26 cellular contexts compared by ENCODE assay signal in the genomic region with DNA sequence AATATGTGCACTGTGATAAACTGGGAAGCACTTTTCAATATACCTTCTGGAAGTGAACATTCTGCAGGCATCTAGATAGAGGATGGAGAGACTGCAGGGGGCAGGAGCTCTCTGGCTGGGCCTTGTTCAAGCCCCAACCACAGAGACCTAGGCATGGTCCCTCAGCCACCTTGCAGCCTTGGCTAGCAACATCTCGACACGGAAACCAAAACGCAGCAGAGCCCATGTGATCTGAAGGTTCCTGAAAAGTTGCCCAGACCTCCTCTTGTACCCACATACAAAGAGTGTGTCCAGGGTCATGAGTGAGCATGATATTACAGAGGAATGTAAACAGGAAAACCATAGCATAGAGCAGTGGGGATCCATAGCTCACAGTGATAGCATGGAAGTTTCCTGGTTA. TPM values are rescaled to one million over a fixed set of nuclear protein-coding genes. Genes with fewer than 3 reads are reported as not detected.
DNase-seq lines count a peak whose midpoint lies in the region; ATAC-seq, FAIRE-seq and TF ChIP-seq lines count a peak whose summit lies in the region.
"Had no signal": no experiment of that assay in that cellular context is flagged by ENCODE, and none has a peak within 500 bp of the region (broad histone marks: within the 10 kb centered on the region; RNA-seq: fewer than 3 reads in every experiment).

No MANE protein-coding gene starts in this region.

- POLR2A ChIA-PET in activated CD4-positive, alpha-beta T cell treated with anti-CD3 and anti-CD28 coated beads for 36 hours (lab: Charles Lee), result no interaction called here
- POLR2A ChIA-PET in K562 (lab: Yijun Ruan, JAX), result interaction anchor here (0.6 kb wide), 1 partner anchor 18 kb away, joined by 3 read pairs; no protein-coding TSS in a partner anchor

- H2AFZ ChIP-seq in K562 (ENCODE audit: low read depth, low read length), result no peak overlapping the region
- H2AFZ ChIP-seq: PC-9 had no signal

- peaks cover 27% of the 10 kb centered on the region for H3K27me3 Mint-ChIP-seq in activated CD4-positive, alpha-beta T cell treated with anti-CD3 and anti-CD28 coated beads for 36 hours
- H3K27me3 Mint-ChIP-seq in immature natural killer cell (ENCODE audit: low read depth in 3 of 3), result peaks cover 5 to 34% (median 12%) of the 10 kb centered on the region in 3 donors

- H3K36me3 Mint-ChIP-seq in activated CD4-positive, alpha-beta T cell treated with anti-CD3 and anti-CD28 coated beads for 36 hours (ENCODE audit: low read depth), result no peaks in the 10 kb centered on the region
- H3K36me3 Mint-ChIP-seq in immature natural killer cell, result no peaks in the 10 kb centered on the region

- in situ Hi-C loops in K562 (cut with MboI), result no loop called here

- intact Hi-C loops in activated CD4-positive, alpha-beta T cell treated with anti-CD3 and anti-CD28 coated beads for 36 hours (cut with DNase I, micrococcal nuclease), result no loop called here
- intact Hi-C loops in left ventricle myocardium superior (cut with micrococcal nuclease), result no loop called here
- intact Hi-C loops in K562 (cut with micrococcal nuclease), result no loop called here

- peak; percentile 63 for ATAC-seq in activated CD4-positive, alpha-beta T cell treated with anti-CD3 and anti-CD28 coated beads for 36 hours
- ATAC-seq in left ventricle myocardium superior (no peak), K562 (peak; percentile 37; the same call in 1 of the 3 replicates)

- H4K20me1 ChIP-seq in K562 (replicated peaks; ENCODE audit: control insufficient read depth, insufficient read depth, low read length), result no peaks in the 10 kb centered on the region

- BruUV-seq in K562 (replicated peaks; lab: Mats Ljungman, UMichigan), result no TSS peak

- H3K4me2 ChIP-seq in K562 (ENCODE audit: insufficient read depth, low read length), result no peak overlapping the region
- H3K4me2 ChIP-seq: PC-9 had no signal

- no peaks in the 10 kb centered on the region for H3K79me2 ChIP-seq in K562 (ENCODE audit: control insufficient read depth, insufficient read depth, low read length)

- H3K9me3 ChIP-seq in right atrium auricular region (no peaks in the 10 kb centered on the region), K562 (replicated peaks; ENCODE audit: control insufficient read depth, insufficient read depth, low read depth, low read length) (no peaks in the 10 kb centered on the region)

- TF ChIP-seq EP300 in K562 (IDR thresholded peaks at IDR 0.05; ENCODE audit: low read length), result no peak

- no peak overlapping the region for H3K27ac Mint-ChIP-seq in activated CD4-positive, alpha-beta T cell treated with anti-CD3 and anti-CD28 coated beads for 36 hours
- no peak overlapping the region for H3K27ac Mint-ChIP-seq in immature natural killer cell
- H3K27ac Mint-ChIP-seq: CD8-positive, alpha-beta memory T cell; H9; HFFc6 had no signal

- FAIRE-seq in K562 (lab: Jason Lieb, UNC), result no peak

- H3K4me3 ChIP-seq in right atrium auricular region (no peak overlapping the region), K562 (no peak overlapping the region)
- H3K4me3 ChIP-seq: PC-9, SK-N-MC had no signal

- H3K4me1 ChIP-seq in right atrium auricular region (no peaks in the 10 kb centered on the region), K562 (replicated peaks in 1 of 2; ENCODE audit: control insufficient read depth in 2 of 2, insufficient read depth in 2 of 2, low read length in 2 of 2) (no peaks in the 10 kb centered on the region)

- no peak overlapping the region for H3K9ac ChIP-seq in K562 (ENCODE audit: insufficient read depth in 1 of 2, low read depth in 2 of 2, low read length in 2 of 2)

- no peak for TF ChIP-seq POLR2A in K562 (conservative IDR thresholded peaks at IDR 0.05)

- H3K4me1 Mint-ChIP-seq in activated CD4-positive, alpha-beta T cell treated with anti-CD3 and anti-CD28 coated beads for 36 hours, result peaks cover 12% of the 10 kb centered on the region
- no peaks in the 10 kb centered on the region for H3K4me1 Mint-ChIP-seq in immature natural killer cell
- H3K4me1 Mint-ChIP-seq: CD8-positive, alpha-beta memory T cell had no signal

- H3K4me3 Mint-ChIP-seq in activated CD4-positive, alpha-beta T cell treated with anti-CD3 and anti-CD28 coated beads for 36 hours, result no peak overlapping the region
- no peak overlapping the region for H3K4me3 Mint-ChIP-seq in immature natural killer cell
- H3K4me3 Mint-ChIP-seq: CD8-positive, alpha-beta memory T cell; H9; HFFc6 had no signal

- TF ChIP-seq CTCF in right atrium auricular region (IDR thresholded peaks at IDR 0.05), result no peak
- TF ChIP-seq CTCF in K562 (IDR thresholded peaks at IDR 0.05 in 2 of 3, conservative IDR thresholded peaks at IDR 0.05 in 1 of 3; ENCODE audit: insufficient read depth in 2 of 3, low read depth in 1 of 3, low read length in 3 of 3), result no peak

- H3K9me1 ChIP-seq in K562 (ENCODE audit: control insufficient read depth, insufficient read depth, low read length), result no peaks in the 10 kb centered on the region

- CTCF ChIA-PET in activated CD4-positive, alpha-beta T cell treated with anti-CD3 and anti-CD28 coated beads for 36 hours (lab: Charles Lee), result interaction anchor here (0.7 to 1.2 kb wide), 2 partner anchors 15 to 955 kb away, joined by 3 read pairs; no protein-coding TSS in a partner anchor
- CTCF ChIA-PET in K562 (lab: Yijun Ruan, JAX; ENCODE audit: low intra/inter-chr PET ratio), result no interaction called here

- no peaks in the 10 kb centered on the region for H3K27me3 ChIP-seq in right atrium auricular region
- H3K27me3 ChIP-seq in K562 (ENCODE audit: control insufficient read depth in 2 of 2, insufficient read depth in 2 of 2, low read length in 2 of 2), result peaks cover 25 to 28% of the 10 kb centered on the region in 2 experiments

- no peak for TF ChIP-seq RAD21 in K562 (CRISPR knock-in tag; conservative IDR thresholded peaks at IDR 0.05 in 1 of 2, IDR thresholded peaks at IDR 0.05 in 1 of 2)

- H3K36me3 ChIP-seq in right atrium auricular region, result no peaks in the 10 kb centered on the region
- no peaks in the 10 kb centered on the region for H3K36me3 ChIP-seq in K562 (ENCODE audit: control insufficient read depth, insufficient read depth, low read length)

- H3K27ac ChIP-seq in right atrium auricular region (no peak overlapping the region), K562 (ENCODE audit: extremely low read depth, low read depth, low read length) (no peak overlapping the region)
- H3K27ac ChIP-seq: 22Rv1, PC-9, SK-N-MC had no signal

- DNase-seq in activated CD4-positive, alpha-beta T cell treated with anti-CD3 and anti-CD28 coated beads for 36 hours, result no peak
- DNase-seq in activated CD4-positive, alpha-beta T cell treated with anti-CD3 and anti-CD28 coated beads for 1 hour, result no peak
- DNase-seq in right atrium auricular region (ENCODE audit: low spot score) (peak; percentile 26), left ventricle myocardium superior (no peak), K562 (ENCODE audit: extremely low read depth in 1 of 4, low spot score in 3 of 4) (no peak), immature natural killer cell (no peak), NCI-H1417 treated with DMSO at 0.1 percent for 48 hours (lab: John Stamatoyannopoulos, UW) (no peak), NCI-H2081 treated with DMSO at 0.1 percent for 48 hours (lab: John Stamatoyannopoulos, UW) (no peak)
- DNase-seq: ACHN; C1 segment of cervical spinal cord; CD8-positive, alpha-beta memory T cell; DMS53; H9; HFFc6; MM.1S; NCI-H1092; NCI-H146; NCI-H2029; NCI-H226; NCI-H510A treated with DMSO at 0.1 percent for 48 hours; NCI-H748 treated with DMSO at 0.1 percent for 48 hours; PC-9; RPMI8226; SHP77 treated with DMSO at 0.1 percent for 48 hours had no signal

- no peaks in the 10 kb centered on the region for H3K9me3 Mint-ChIP-seq in activated CD4-positive, alpha-beta T cell treated with anti-CD3 and anti-CD28 coated beads for 36 hours (ENCODE audit: low read depth)
- no peaks in the 10 kb centered on the region for H3K9me3 Mint-ChIP-seq in immature natural killer cell
- H3K9me3 Mint-ChIP-seq: HFFc6 had no signal

- 0% methylated on average over 3 of the region's 3 CpGs for WGBS in K562 (ENCODE audit: insufficient coverage, low coverage, missing lambda C conversion rate)

TF ChIP-seq in K562, 482 proteins besides CTCF, POLR2A, EP300 and RAD21 (continues in another document):
- TF ChIP-seq MIER1 (IDR thresholded peaks at IDR 0.05; ENCODE audit: low read depth) (no peak), NFIX (CRISPR knock-in tag; IDR thresholded peaks at IDR 0.05; ENCODE audit: low read depth) (no peak)
- TF ChIP-seq, protein P1, sequence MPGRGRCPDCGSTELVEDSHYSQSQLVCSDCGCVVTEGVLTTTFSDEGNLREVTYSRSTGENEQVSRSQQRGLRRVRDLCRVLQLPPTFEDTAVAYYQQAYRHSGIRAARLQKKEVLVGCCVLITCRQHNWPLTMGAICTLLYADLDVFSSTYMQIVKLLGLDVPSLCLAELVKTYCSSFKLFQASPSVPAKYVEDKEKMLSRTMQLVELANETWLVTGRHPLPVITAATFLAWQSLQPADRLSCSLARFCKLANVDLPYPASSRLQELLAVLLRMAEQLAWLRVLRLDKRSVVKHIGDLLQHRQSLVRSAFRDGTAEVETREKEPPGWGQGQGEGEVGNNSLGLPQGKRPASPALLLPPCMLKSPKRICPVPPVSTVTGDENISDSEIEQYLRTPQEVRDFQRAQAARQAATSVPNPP (IDR thresholded peaks at IDR 0.05; ENCODE audit: borderline replicate concordance, insufficient read depth, insufficient read length), result no peak

RNA-seq across cellular contexts. Expression of gene SAMD11, which starts 33.1 kb away (rescaled TPM):
- not detected for total RNA-seq in activated CD4-positive, alpha-beta T cell treated with anti-CD3 and anti-CD28 coated beads for 36 hours
- total RNA-seq in right atrium auricular region (1 to 10 TPM; 2.7 to 6.4 TPM), left ventricle myocardium superior (2.1 TPM), K562 (2014; rRNA removed) (0.41 and 0.82 TPM in 2 replicates), K562 (2014; rRNA removed; fragmentation: Illumina TruSeq; extraction: Trizol) (0.07 TPM in 1 of 2 replicates, not detected in the other), K562 (2015; rRNA removed; fragmentation: Illumina TruSeq; extraction: Trizol) (0.11 and 0.26 TPM in 2 replicates), K562 (2021) (0.38 and 0.49 TPM in 2 replicates)
- total RNA-seq in K562 (2011; cell fraction: chromatin; rRNA removed; ENCODE audit: low replicate concordance), result 0.42 and 1.3 TPM in 2 replicates
- 1.2 and 1.8 TPM in 2 replicates for total RNA-seq in K562 (2011; cell fraction: nucleolus; rRNA removed)
- 0.31 and 0.44 TPM in 2 replicates for total RNA-seq in K562 (2011; cell fraction: nucleoplasm; rRNA removed)
- polyA plus RNA-seq in K562 (2011; rRNA removed) (0.24 and 0.31 TPM in 2 replicates), K562 (2014; fragmentation: Illumina TruSeq; extraction: Trizol) (not detected in 2 replicates), K562 (2014; fragmentation: Nextera tagmentation; extraction: Ambion mirVana) (under 1 TPM in 1 of 2 experiments, not detected in 1; 0.08 TPM), K562 (2014; rRNA removed) (0.07 and 0.32 TPM in 2 replicates), immature natural killer cell (under 1 TPM in 1 of 3 donors, not detected in 2; 0.14 TPM)
- 0.37 and 0.73 TPM in 2 replicates for polyA plus RNA-seq in K562 (2011; cell fraction: cytosol; rRNA removed)
- polyA plus RNA-seq in K562 (2011; cell fraction: nucleus; rRNA removed), result 1.6 and 3.1 TPM in 2 replicates
- 0.36 and 0.64 TPM in 2 replicates for polyA plus RNA-seq in K562 (2012)
- polyA minus RNA-seq in K562 (2011; rRNA and poly(A)+ RNA removed), result not detected in 2 replicates
- polyA minus RNA-seq in K562 (2011; cell fraction: cytosol; rRNA and poly(A)+ RNA removed), result 1.3 and 3.5 TPM in 2 replicates
- 0.94 and 1.6 TPM in 2 replicates for polyA minus RNA-seq in K562 (2011; cell fraction: nucleus; rRNA and poly(A)+ RNA removed)
- total RNA-seq: CD8-positive, alpha-beta memory T cell had no signal
